In the genomic region with DNA sequence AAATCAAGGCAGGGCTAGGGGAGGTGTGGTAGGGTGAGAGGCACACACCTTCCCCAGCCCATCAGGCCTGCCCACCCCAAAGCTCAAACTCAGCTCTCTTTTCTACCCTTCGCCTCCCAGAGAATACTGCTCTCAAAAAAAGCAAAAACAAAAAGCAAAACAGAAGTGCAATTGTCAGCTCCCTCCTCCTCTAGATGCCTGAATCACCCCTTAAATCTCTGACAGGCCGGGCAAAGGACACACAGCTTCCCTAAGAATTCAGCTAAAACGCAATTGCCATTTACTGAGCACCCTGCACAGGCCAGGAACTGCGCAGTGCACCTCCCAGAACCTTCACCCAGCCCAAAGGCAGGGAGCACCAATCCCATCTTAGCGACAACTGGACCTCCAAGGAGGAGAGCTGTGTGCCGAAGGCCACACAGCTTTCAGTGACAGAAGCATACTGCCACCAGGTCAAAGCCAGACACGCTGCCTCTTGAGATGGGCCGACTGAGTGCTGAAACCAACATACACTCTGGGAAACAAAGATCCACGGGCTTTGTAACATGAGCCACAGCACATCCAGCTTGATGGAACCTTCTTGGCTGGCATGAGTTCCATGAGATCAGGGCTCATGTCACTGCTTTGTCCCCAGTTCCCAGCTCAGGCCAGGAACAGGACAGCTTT, we compare ENCODE assay signal across 9 cellular contexts. TPM values are rescaled to one million over a fixed set of nuclear protein-coding genes. Genes with fewer than 3 reads are reported as not detected.
DNase-seq lines count a peak whose midpoint lies in the region; ATAC-seq, FAIRE-seq and TF ChIP-seq lines count a peak whose summit lies in the region.
"Had no signal": no experiment of that assay in that cellular context is flagged by ENCODE, and none has a peak within 500 bp of the region (broad histone marks: within the 10 kb centered on the region; RNA-seq: fewer than 3 reads in every experiment).

No MANE protein-coding gene starts in this region.

- H3K4me1 Mint-ChIP-seq in activated naive CD8-positive, alpha-beta T cell (ENCODE audit: low read depth), result peaks cover 55% of the 10 kb centered on the region
- peaks cover 56% of the 10 kb centered on the region for H3K4me1 Mint-ChIP-seq in activated naive CD8-positive, alpha-beta T cell treated with anti-CD3 and anti-CD28 coated beads, Interleukin-2, amount 50 U/mL, for 24 hours
- peaks cover 14% of the 10 kb centered on the region for H3K4me1 Mint-ChIP-seq in Caco-2 (ENCODE audit: low read depth, unreplicated experiment)

- no peaks in the 10 kb centered on the region for H3K27me3 Mint-ChIP-seq in activated naive CD8-positive, alpha-beta T cell
- H3K27me3 Mint-ChIP-seq in activated naive CD8-positive, alpha-beta T cell treated with anti-CD3 and anti-CD28 coated beads, Interleukin-2, amount 50 U/mL, for 24 hours, result no peaks in the 10 kb centered on the region
- H3K27me3 Mint-ChIP-seq in Caco-2 (ENCODE audit: insufficient read depth, unreplicated experiment), result no peaks in the 10 kb centered on the region

- H4K5ac ChIP-seq in mesendoderm (ENCODE audit: low read length), result no peak overlapping the region

- no peaks in the 10 kb centered on the region for H3K9me3 Mint-ChIP-seq in activated naive CD8-positive, alpha-beta T cell (ENCODE audit: low read depth)
- no peaks in the 10 kb centered on the region for H3K9me3 Mint-ChIP-seq in activated naive CD8-positive, alpha-beta T cell treated with anti-CD3 and anti-CD28 coated beads, Interleukin-2, amount 50 U/mL, for 24 hours
- H3K9me3 Mint-ChIP-seq in Caco-2 (ENCODE audit: unreplicated experiment), result no peaks in the 10 kb centered on the region

- no peak overlapping the region for H4K8ac ChIP-seq in mesendoderm (ENCODE audit: low read depth, low read length)

- H3K27me3 ChIP-seq in K562 (ENCODE audit: control insufficient read depth in 2 of 2, insufficient read depth in 2 of 2, low read length in 2 of 2) (no peaks in the 10 kb centered on the region), mesendoderm (ENCODE audit: insufficient read depth, low read length, poor library complexity) (no peaks in the 10 kb centered on the region), transverse colon (no peaks in the 10 kb centered on the region), Caco-2 (replicated peaks; ENCODE audit: control insufficient read depth, insufficient read depth, low read length) (no peaks in the 10 kb centered on the region)
- H3K27me3 ChIP-seq in effector memory CD4-positive, alpha-beta T cell (replicated peaks; ENCODE audit: control insufficient read depth, insufficient read depth, low read length, poor library complexity, severe bottlenecking), result no peaks in the 10 kb centered on the region

- no peak overlapping the region for H2AFZ ChIP-seq in K562 (ENCODE audit: low read depth, low read length)

- no peak overlapping the region for H3K23ac ChIP-seq in mesendoderm (ENCODE audit: low read length)

- CTCF ChIA-PET in K562 (lab: Yijun Ruan, JAX; ENCODE audit: low intra/inter-chr PET ratio), result no interaction called here
- CTCF ChIA-PET in Caco-2 (lab: Charles Lee), result interaction anchor here (0.6 to 1.2 kb wide), 2 partner anchors 33 to 706 kb away, joined by 3 to 4 read pairs; no protein-coding TSS in a partner anchor

- peaks cover 20% of the 10 kb centered on the region for H4K20me1 ChIP-seq in K562 (replicated peaks; ENCODE audit: control insufficient read depth, insufficient read depth, low read length)

- POLR2A ChIA-PET in K562 (lab: Yijun Ruan, JAX) (interaction anchor here (0.6 to 1.8 kb wide), 6 partner anchors 11 to 517 kb away, joined by 3 to 6 read pairs (median 4); no protein-coding TSS in a partner anchor), Caco-2 (lab: Charles Lee) (no interaction called here)

- H3K4me1 ChIP-seq in K562 (replicated peaks in 1 of 2; ENCODE audit: control insufficient read depth in 2 of 2, insufficient read depth in 2 of 2, low read length in 2 of 2) (peaks cover 54 to 55% of the 10 kb centered on the region in 2 experiments), mesendoderm (ENCODE audit: control insufficient read depth, low read depth, low read length) (peaks cover 18% of the 10 kb centered on the region), transverse colon (peaks cover 54 to 81% (median 70%) of the 10 kb centered on the region in 4 donors), Caco-2 (peaks cover 36% of the 10 kb centered on the region)
- H3K4me1 ChIP-seq in effector memory CD4-positive, alpha-beta T cell (ENCODE audit: control insufficient read depth, insufficient read depth, low read length, poor library complexity, severe bottlenecking), result peaks cover 52% of the 10 kb centered on the region

- no peak overlapping the region for H3K4ac ChIP-seq in mesendoderm (ENCODE audit: low read depth, low read length)

- H3K36me3 ChIP-seq in K562 (ENCODE audit: control insufficient read depth, insufficient read depth, low read length), result peaks cover 68% of the 10 kb centered on the region; the same call in 2 of the 3 replicates
- H3K36me3 ChIP-seq in mesendoderm (ENCODE audit: control insufficient read depth, insufficient read depth, low read length), result peaks cover 5% of the 10 kb centered on the region
- no peaks in the 10 kb centered on the region for H3K36me3 ChIP-seq in transverse colon
- H3K36me3 ChIP-seq in effector memory CD4-positive, alpha-beta T cell (ENCODE audit: control insufficient read depth, insufficient read depth, low read length), result no peaks in the 10 kb centered on the region
- no peaks in the 10 kb centered on the region; the same call in 1 of the 2 replicates for H3K36me3 ChIP-seq in Caco-2 (ENCODE audit: control insufficient read depth, insufficient read depth, low read length)

- H3K79me2 ChIP-seq in K562 (ENCODE audit: control insufficient read depth, insufficient read depth, low read length) (peaks cover 90% of the 10 kb centered on the region), mesendoderm (ENCODE audit: control insufficient read depth, insufficient read depth, low read length) (peaks cover 49% of the 10 kb centered on the region)

- H2BK5ac ChIP-seq in mesendoderm (ENCODE audit: low read length), result no peak overlapping the region

- TF ChIP-seq EP300 in K562 (IDR thresholded peaks at IDR 0.05; ENCODE audit: low read length) (no peak), transverse colon (IDR thresholded peaks at IDR 0.05; ENCODE audit: low read depth) (no peak)

- no peak for FAIRE-seq in K562 (lab: Jason Lieb, UNC)

- H3K79me1 ChIP-seq in mesendoderm (ENCODE audit: low read length), result peaks cover 47% of the 10 kb centered on the region

- H3K9ac ChIP-seq in K562 (ENCODE audit: insufficient read depth in 1 of 2, low read depth in 2 of 2, low read length in 2 of 2) (peak overlapping the region in 1 of 2 experiments; percentile 39; a peak in 1 of 4 replicates), mesendoderm (ENCODE audit: low read length) (peak overlapping the region; percentile 48)

- H3K18ac ChIP-seq in mesendoderm (ENCODE audit: low read length), result no peak overlapping the region

- no peak for DNase-seq in activated naive CD8-positive, alpha-beta T cell treated with anti-CD3 and anti-CD28 coated beads, Interleukin-2, amount 50 U/mL, for 24 hours
- DNase-seq in K562 (ENCODE audit: extremely low read depth in 1 of 4, low spot score in 3 of 4) (no peak), mesendoderm (no peak), transverse colon (no peak), Caco-2 (no peak)
- no peak for DNase-seq in effector memory CD4-positive, alpha-beta T cell

- no TSS peak for BruUV-seq in K562 (replicated peaks; lab: Mats Ljungman, UMichigan)
- BruUV-seq in Caco-2 (replicated peaks; lab: Mats Ljungman, UMichigan), result no TSS peak

- in situ Hi-C loops in K562 (cut with MboI), result no loop called here
- in situ Hi-C loops in transverse colon (cut with MboI; ENCODE audit: low pct_ligation_motif_present in 1 of 4, low pct_unique_long_range_greater_than_20kb in 1 of 4, low sequenced_read_pairs in 3 of 4), result no loop called here

- peak overlapping the region; percentile 5 for H3K4me3 Mint-ChIP-seq in activated naive CD8-positive, alpha-beta T cell
- H3K4me3 Mint-ChIP-seq in activated naive CD8-positive, alpha-beta T cell treated with anti-CD3 and anti-CD28 coated beads, Interleukin-2, amount 50 U/mL, for 24 hours, result no peak overlapping the region
- H3K4me3 Mint-ChIP-seq in Caco-2 (ENCODE audit: unreplicated experiment), result no peak overlapping the region

- no peak overlapping the region for H2BK120ac ChIP-seq in mesendoderm (ENCODE audit: low read depth, low read length)

- H3K4me2 ChIP-seq in K562 (ENCODE audit: insufficient read depth, low read length), result no peak overlapping the region
- H3K4me2 ChIP-seq in mesendoderm (ENCODE audit: low read length), result no peak overlapping the region

- no peak overlapping the region for H3K27ac ChIP-seq in K562 (ENCODE audit: extremely low read depth, low read depth, low read length)
- H3K27ac ChIP-seq in mesendoderm (ENCODE audit: low read depth, low read length), result peak overlapping the region; percentile 62
- peak overlapping the region; percentile 67 to 86 (median 82) for H3K27ac ChIP-seq in transverse colon
- H3K27ac ChIP-seq in effector memory CD4-positive, alpha-beta T cell (ENCODE audit: insufficient read depth, low read length, poor library complexity, severe bottlenecking), result no peak overlapping the region
- H3K27ac ChIP-seq: C4-2B had no signal

- no peak overlapping the region for H3K4me3 ChIP-seq in K562
- H3K4me3 ChIP-seq in mesendoderm (ENCODE audit: low read length), result no peak overlapping the region
- no peak overlapping the region for H3K4me3 ChIP-seq in transverse colon
- no peak overlapping the region for H3K4me3 ChIP-seq in effector memory CD4-positive, alpha-beta T cell (ENCODE audit: insufficient read depth, low read depth, low read length, poor library complexity, severe bottlenecking)
- H3K4me3 ChIP-seq in Caco-2 (ENCODE audit: low read depth, low read length), result no peak overlapping the region

- H3K56ac ChIP-seq in mesendoderm (ENCODE audit: low read length), result peak overlapping the region; percentile 80

- no peaks in the 10 kb centered on the region for H3K9me3 ChIP-seq in K562 (replicated peaks; ENCODE audit: control insufficient read depth, insufficient read depth, low read depth, low read length)
- no peaks in the 10 kb centered on the region for H3K9me3 ChIP-seq in transverse colon
- no peaks in the 10 kb centered on the region for H3K9me3 ChIP-seq in effector memory CD4-positive, alpha-beta T cell (ENCODE audit: control insufficient read depth, low read length)
- no peaks in the 10 kb centered on the region for H3K9me3 ChIP-seq in Caco-2

- no peak overlapping the region for H2AK5ac ChIP-seq in mesendoderm (ENCODE audit: low read length)

- intact Hi-C loops in K562 (cut with micrococcal nuclease) (no loop called here), transverse colon (cut with DNase I; ENCODE audit: low total_unique reads) (no loop called here), Caco-2 (cut with micrococcal nuclease; ENCODE audit: unreplicated experiment) (no loop called here)

- ATAC-seq in activated naive CD8-positive, alpha-beta T cell treated with anti-CD3 and anti-CD28 coated beads, Interleukin-2, amount 50 U/mL, for 24 hours, result no peak
- ATAC-seq in K562 (no peak), GM19351 (IDR thresholded peaks at IDR 0.05; ENCODE audit: unreplicated experiment) (no peak)

- H3K36me3 Mint-ChIP-seq in activated naive CD8-positive, alpha-beta T cell, result no peaks in the 10 kb centered on the region
- no peaks in the 10 kb centered on the region for H3K36me3 Mint-ChIP-seq in activated naive CD8-positive, alpha-beta T cell treated with anti-CD3 and anti-CD28 coated beads, Interleukin-2, amount 50 U/mL, for 24 hours (ENCODE audit: low read depth)
- H3K36me3 Mint-ChIP-seq in Caco-2 (ENCODE audit: insufficient read depth, unreplicated experiment), result peaks cover 30% of the 10 kb centered on the region

- H3K27ac Mint-ChIP-seq in activated naive CD8-positive, alpha-beta T cell, result no peak overlapping the region
- H3K27ac Mint-ChIP-seq in activated naive CD8-positive, alpha-beta T cell treated with anti-CD3 and anti-CD28 coated beads, Interleukin-2, amount 50 U/mL, for 24 hours, result no peak overlapping the region
- no peak overlapping the region for H3K27ac Mint-ChIP-seq in Caco-2 (ENCODE audit: unreplicated experiment)

- no peaks in the 10 kb centered on the region for H3K9me1 ChIP-seq in K562 (ENCODE audit: control insufficient read depth, insufficient read depth, low read length)

- TF ChIP-seq POLR2A in K562 (conservative IDR thresholded peaks at IDR 0.05) (no peak), transverse colon (IDR thresholded peaks at IDR 0.05) (no peak)

- no peak overlapping the region for H2BK15ac ChIP-seq in mesendoderm (replicated peaks; ENCODE audit: low read depth)

- 82% methylated on average over 9 of the region's 9 CpGs for WGBS in K562 (ENCODE audit: insufficient coverage, low coverage, missing lambda C conversion rate)
- no CpG with 5 or more reads among the region's 9 CpGs for WGBS in mesendoderm (ENCODE audit: extremely low coverage, insufficient coverage, low lambda C conversion rate)
- 50 to 71% methylated on average over 2 to 9 of the region's 9 CpGs for WGBS in transverse colon (ENCODE audit: low coverage in 1 of 2), 2 donors

- TF ChIP-seq CTCF in K562 (IDR thresholded peaks at IDR 0.05 in 2 of 3, conservative IDR thresholded peaks at IDR 0.05 in 1 of 3; ENCODE audit: insufficient read depth in 2 of 3, low read depth in 1 of 3, low read length in 3 of 3) (no peak), transverse colon (IDR thresholded peaks at IDR 0.05) (no peak), Caco-2 (IDR thresholded peaks at IDR 0.05; ENCODE audit: insufficient read depth in 1 of 2, low read depth in 1 of 2, low read length in 1 of 2, severe bottlenecking in 1 of 2, unreplicated experiment in 1 of 2) (no peak)

- no peak for TF ChIP-seq RAD21 in K562 (CRISPR knock-in tag; conservative IDR thresholded peaks at IDR 0.05 in 1 of 2, IDR thresholded peaks at IDR 0.05 in 1 of 2)

RNA-seq across cellular contexts. Expression of a gene that starts 53.4 kb away (rescaled TPM):
- 36.4 and 43.1 TPM in 2 replicates for total RNA-seq in K562 (2011; cell fraction: chromatin; rRNA removed; ENCODE audit: low replicate concordance)
- total RNA-seq in K562 (2011; cell fraction: nucleolus; rRNA removed), result 15.3 and 19.2 TPM in 2 replicates
- total RNA-seq in K562 (2011; cell fraction: nucleoplasm; rRNA removed), result 30.8 and 40.9 TPM in 2 replicates
- 9.7 and 14.7 TPM in 2 replicates for total RNA-seq in K562 (2014; rRNA removed)
- 5.6 and 6.0 TPM in 2 replicates for total RNA-seq in K562 (2014; rRNA removed; fragmentation: Illumina TruSeq; extraction: Trizol)
- total RNA-seq in K562 (2015; rRNA removed; fragmentation: Illumina TruSeq; extraction: Trizol), result 4.4 and 4.6 TPM in 2 replicates
- total RNA-seq in K562 (2021), result 32.5 and 35.1 TPM in 2 replicates
- 11.1 and 15.9 TPM in 2 replicates for polyA plus RNA-seq in K562 (2011; rRNA removed)
- polyA plus RNA-seq in K562 (2011; cell fraction: cytosol; rRNA removed), result 9.6 and 10.4 TPM in 2 replicates
- polyA plus RNA-seq in K562 (2011; cell fraction: nucleus; rRNA removed), result 19.9 and 22.9 TPM in 2 replicates
- 24.2 and 28.8 TPM in 2 replicates for polyA plus RNA-seq in K562 (2012)
- polyA plus RNA-seq in K562 (2014; fragmentation: Illumina TruSeq; extraction: Trizol), result 20.2 and 23.8 TPM in 2 replicates
- polyA plus RNA-seq in K562 (2014; fragmentation: Nextera tagmentation; extraction: Ambion mirVana), result 1 to 10 TPM; 6.2 to 8.1 TPM
- 10.9 and 12.7 TPM in 2 replicates for polyA plus RNA-seq in K562 (2014; rRNA removed)
- polyA minus RNA-seq in K562 (2011; rRNA and poly(A)+ RNA removed), result 9.1 and 12.1 TPM in 2 replicates
- polyA minus RNA-seq in K562 (2011; cell fraction: cytosol; rRNA and poly(A)+ RNA removed), result 15.6 and 23.9 TPM in 2 replicates
- polyA minus RNA-seq in K562 (2011; cell fraction: nucleus; rRNA and poly(A)+ RNA removed), result 7.0 and 13.6 TPM in 2 replicates
- polyA plus RNA-seq in mesendoderm (2013, experiment 1 of 2), result 17.7 TPM
- polyA plus RNA-seq in mesendoderm (2013, experiment 2 of 2), result 18.7 TPM
- 100 to 1,000 TPM in 1 of 4 donors, 10 to 100 TPM in 2, 1 to 10 TPM in 1; 7.9 to 193 (median 13.3) TPM for total RNA-seq in transverse colon
- total RNA-seq in Caco-2 (2022), result 5.5 and 6.7 TPM in 2 replicates

Comparison
In these comparisons a context has a peak if more than half of its experiments do, and no peak if none do; other contexts are left out.
1. H3K27ac ChIP-seq: peak in mesendoderm (single experiment) and transverse colon (4 of 4); none in K562 (single experiment) and effector memory CD4-positive, alpha-beta T cell (single experiment).